ENCODE assay signal across 16 cellular contexts in genomic region chr3:146157325-146158060, GRCh38. TPM values are rescaled to one million over a fixed set of nuclear protein-coding genes. Genes with fewer than 3 reads are reported as not detected.
DNase-seq lines count a peak whose midpoint lies in the region; ATAC-seq, FAIRE-seq and TF ChIP-seq lines count a peak whose summit lies in the region.
"Had no signal": no experiment of that assay in that cellular context is flagged by ENCODE, and none has a peak within 500 bp of the region (broad histone marks: within the 10 kb centered on the region; RNA-seq: fewer than 3 reads in every experiment).

No MANE protein-coding gene starts in this region.

- H3K27ac ChIP-seq in cardiac muscle cell (peak overlapping the region; percentile 82), endothelial cell of umbilical vein (ENCODE audit: insufficient read depth, low read depth, low read length) (peak overlapping the region; percentile 90), upper lobe of right lung (peak overlapping the region; percentile 60)

- CTCF ChIA-PET in endothelial cell of umbilical vein (lab: Charles Lee), result interaction anchor here (1.0 to 8.3 kb wide), 11 partner anchors 8 to 420 kb away, joined by 3 to 115 read pairs (median 5); no protein-coding TSS in a partner anchor
- CTCF ChIA-PET in activated CD4-positive, alpha-beta T cell treated with anti-CD3 and anti-CD28 coated beads, Interleukin-2, amount 10 ng/mL, durations not matched to agents 7 days and 5 days (lab: Charles Lee), result no interaction called here
- CTCF ChIA-PET in HEK293T (lab: Yijun Ruan, JAX), result interaction anchor here (1.6 kb wide), 1 partner anchor 92 kb away, joined by 3 read pairs; no protein-coding TSS in a partner anchor

- H3K4me1 ChIP-seq in cardiac muscle cell (ENCODE audit: low read depth), result peaks cover 70% of the 10 kb centered on the region
- H3K4me1 ChIP-seq in endothelial cell of umbilical vein (ENCODE audit: control insufficient read depth, extremely low read depth, insufficient read depth, low read length), result peaks cover 41% of the 10 kb centered on the region
- H3K4me1 ChIP-seq in upper lobe of right lung, result peaks cover 27% of the 10 kb centered on the region

- no peak for ATAC-seq in left cardiac atrium
- no peak for ATAC-seq in upper lobe of right lung
- ATAC-seq: GM12878 had no signal

- H3K27me3 ChIP-seq in cardiac muscle cell (no peaks in the 10 kb centered on the region), endothelial cell of umbilical vein (ENCODE audit: control insufficient read depth in 2 of 2, insufficient read depth in 2 of 2, low read length in 2 of 2) (no peaks in the 10 kb centered on the region), upper lobe of right lung (no peaks in the 10 kb centered on the region)

- H3K4me1 Mint-ChIP-seq in nephron progenitor cell, result peaks cover 78% of the 10 kb centered on the region
- H3K4me1 Mint-ChIP-seq in activated CD4-positive, alpha-beta T cell treated with anti-CD3 and anti-CD28 coated beads, Interleukin-2, amount 10 ng/mL, durations not matched to agents 7 days and 5 days, result peaks cover 16% of the 10 kb centered on the region

- dilution Hi-C loops in endothelial cell of umbilical vein (cut with MboI; ENCODE audit: extremely low pct_ligation_motif_present, low sequenced_read_pairs), result no loop called here

- TF ChIP-seq POLR2A in endothelial cell of umbilical vein (IDR thresholded peaks at IDR 0.05; ENCODE audit: low read depth, low read length), result no peak

- POLR2A ChIA-PET in endothelial cell of umbilical vein (lab: Charles Lee) (interaction anchor here (0.7 kb wide), 1 partner anchor 20 kb away, joined by 4 read pairs; no protein-coding TSS in a partner anchor), HEK293T (lab: Yijun Ruan, JAX) (no interaction called here)
- POLR2A ChIA-PET in activated CD4-positive, alpha-beta T cell treated with anti-CD3 and anti-CD28 coated beads, Interleukin-2, amount 10 ng/mL, durations not matched to agents 7 days and 5 days (lab: Charles Lee), result no interaction called here

- H4K20me1 ChIP-seq in endothelial cell of umbilical vein (replicated peaks; ENCODE audit: control insufficient read depth, extremely low read depth, insufficient read depth, low read length), result peaks cover 2% of the 10 kb centered on the region

- intact Hi-C loops in left cardiac atrium (cut with DNase I) (no loop called here), endothelial cell of umbilical vein (cut with micrococcal nuclease) (no loop called here), upper lobe of right lung (cut with DNase I) (no loop called here)

- H3K9me1 ChIP-seq in endothelial cell of umbilical vein (replicated peaks; ENCODE audit: control insufficient read depth, extremely low read depth, insufficient read depth, low read length), result no peaks in the 10 kb centered on the region

- H3K9me3 Mint-ChIP-seq in nephron progenitor cell, result no peaks in the 10 kb centered on the region
- no peaks in the 10 kb centered on the region for H3K9me3 Mint-ChIP-seq in activated CD4-positive, alpha-beta T cell treated with anti-CD3 and anti-CD28 coated beads, Interleukin-2, amount 10 ng/mL, durations not matched to agents 7 days and 5 days
- H3K9me3 Mint-ChIP-seq: activated B cell treated with CpG ODN at 0.5 μM for 24 hours had no signal

- H3K4me3 ChIP-seq in cardiac muscle cell (peak overlapping the region; percentile 79), endothelial cell of umbilical vein (replicated peaks in 1 of 3; ENCODE audit: insufficient read depth in 1 of 3, low read depth in 1 of 3, low read length in 3 of 3) (peak overlapping the region; percentile 3 to 94 (median 80)), upper lobe of right lung (no peak overlapping the region)
- H3K4me3 ChIP-seq: GM12878 had no signal

- H3K36me3 ChIP-seq in cardiac muscle cell (peaks cover 3% of the 10 kb centered on the region), endothelial cell of umbilical vein (ENCODE audit: control insufficient read depth in 2 of 2, extremely low read depth in 1 of 2, insufficient read depth in 2 of 2, low read length in 2 of 2) (peaks cover 0 to 3% of the 10 kb centered on the region in 2 experiments), upper lobe of right lung (no peaks in the 10 kb centered on the region)

- no peak for TF ChIP-seq CTCF in cardiac muscle cell (IDR thresholded peaks at IDR 0.05; ENCODE audit: low read depth, low read length)
- no peak for TF ChIP-seq CTCF in endothelial cell of umbilical vein (IDR thresholded peaks at IDR 0.05; ENCODE audit: extremely low read depth in 1 of 2, insufficient read depth in 1 of 2, low read depth in 1 of 2, low read length in 2 of 2)
- no peak for TF ChIP-seq CTCF in nephron progenitor cell (IDR thresholded peaks at IDR 0.05)
- no peak for TF ChIP-seq CTCF in upper lobe of right lung (IDR thresholded peaks at IDR 0.05)

- H3K27me3 Mint-ChIP-seq in nephron progenitor cell (ENCODE audit: low read depth, poor library complexity), result no peaks in the 10 kb centered on the region
- peaks cover 47% of the 10 kb centered on the region for H3K27me3 Mint-ChIP-seq in activated CD4-positive, alpha-beta T cell treated with anti-CD3 and anti-CD28 coated beads, Interleukin-2, amount 10 ng/mL, durations not matched to agents 7 days and 5 days

- H2AFZ ChIP-seq in endothelial cell of umbilical vein (ENCODE audit: low read depth, low read length), result no peak overlapping the region

- H3K4me2 ChIP-seq in endothelial cell of umbilical vein (ENCODE audit: insufficient read depth, low read length), result peak overlapping the region; percentile 93

- no peak for DNase-seq in cardiac muscle cell (ENCODE audit: low read depth in 1 of 2, low spot score in 1 of 2)
- no peak for DNase-seq in left cardiac atrium
- peak; percentile 52 for DNase-seq in endothelial cell of umbilical vein (ENCODE audit: low read depth, low spot score)
- no peak for DNase-seq in nephron progenitor cell
- DNase-seq in upper lobe of right lung, result no peak
- DNase-seq in activated CD4-positive, alpha-beta T cell treated with anti-CD3 and anti-CD28 coated beads, Interleukin-2, amount 10 ng/mL, durations not matched to agents 7 days and 5 days, result no peak
- no peak for DNase-seq in HEK293T (ENCODE audit: extremely low spot score)
- DNase-seq in UCSD-AML1 (lab: John Stamatoyannopoulos, UW; ENCODE audit: unreplicated experiment), result no peak
- DNase-seq: activated B cell treated with CpG ODN at 0.5 μM for 24 hours; activated T-cell treated with anti-CD3 and anti-CD28 coated beads, Interleukin-2, amount 50 U/mL, for 48 hours; foreskin fibroblast; kidney glomerular epithelial cell; NCI-H524 treated with DMSO at 0.1 percent for 48 hours; SIG-M5 had no signal

- H3K4me3 Mint-ChIP-seq in nephron progenitor cell, result peak overlapping the region; percentile 92
- no peak overlapping the region for H3K4me3 Mint-ChIP-seq in activated CD4-positive, alpha-beta T cell treated with anti-CD3 and anti-CD28 coated beads, Interleukin-2, amount 10 ng/mL, durations not matched to agents 7 days and 5 days
- H3K4me3 Mint-ChIP-seq: activated B cell treated with CpG ODN at 0.5 μM for 24 hours had no signal

- BruUV-seq in endothelial cell of umbilical vein (replicated peaks; lab: Mats Ljungman, UMichigan), result no TSS peak

- peaks cover 13% of the 10 kb centered on the region for H3K36me3 Mint-ChIP-seq in nephron progenitor cell (ENCODE audit: low read depth)
- H3K36me3 Mint-ChIP-seq in activated CD4-positive, alpha-beta T cell treated with anti-CD3 and anti-CD28 coated beads, Interleukin-2, amount 10 ng/mL, durations not matched to agents 7 days and 5 days (ENCODE audit: low read depth), result no peaks in the 10 kb centered on the region

- peak overlapping the region; percentile 93 for H3K9ac ChIP-seq in endothelial cell of umbilical vein (replicated peaks; ENCODE audit: extremely low read depth, insufficient read depth, low read length)

- H3K27ac Mint-ChIP-seq in nephron progenitor cell, result no peak overlapping the region
- H3K27ac Mint-ChIP-seq in activated CD4-positive, alpha-beta T cell treated with anti-CD3 and anti-CD28 coated beads, Interleukin-2, amount 10 ng/mL, durations not matched to agents 7 days and 5 days, result no peak overlapping the region
- H3K27ac Mint-ChIP-seq: activated B cell treated with CpG ODN at 0.5 μM for 24 hours had no signal

- no peaks in the 10 kb centered on the region for H3K9me3 ChIP-seq in cardiac muscle cell (ENCODE audit: low read depth)
- no peaks in the 10 kb centered on the region for H3K9me3 ChIP-seq in endothelial cell of umbilical vein (replicated peaks; ENCODE audit: control insufficient read depth, insufficient read depth, low read length)
- no peaks in the 10 kb centered on the region for H3K9me3 ChIP-seq in upper lobe of right lung

- FAIRE-seq in endothelial cell of umbilical vein (lab: Jason Lieb, UNC), result no peak
- FAIRE-seq: A204.1, GM12878 had no signal

- peaks cover 98% of the 10 kb centered on the region for H3K79me2 ChIP-seq in endothelial cell of umbilical vein (ENCODE audit: control insufficient read depth, insufficient read depth, low read length)

TF ChIP-seq in endothelial cell of umbilical vein, 7 proteins besides CTCF, POLR2A, EP300 and RAD21 (continues in another document):
- TF ChIP-seq POLR2AphosphoS5 (IDR thresholded peaks at IDR 0.05; ENCODE audit: insufficient read depth, low read depth, low read length) (no peak), JUN (IDR thresholded peaks at IDR 0.05; ENCODE audit: borderline replicate concordance, insufficient read depth, insufficient read length, low read depth) (no peak), EZH2 (IDR thresholded peaks at IDR 0.05; ENCODE audit: borderline replicate concordance, low read depth, low read length, severe bottlenecking) (no peak)

TF ChIP-seq in HEK293T, 16 proteins besides CTCF, POLR2A, EP300 and RAD21 (continues in another document):
- TF ChIP-seq TARDBP (IDR thresholded peaks at IDR 0.05) (no peak), ELF4 (IDR thresholded peaks at IDR 0.05) (no peak), SUZ12 (IDR thresholded peaks at IDR 0.05) (no peak), NFRKB (IDR thresholded peaks at IDR 0.05) (no peak), ARNT (IDR thresholded peaks at IDR 0.05) (no peak), BHLHE40 (IDR thresholded peaks at IDR 0.05; ENCODE audit: borderline replicate concordance) (no peak), L3MBTL2 (conservative IDR thresholded peaks at IDR 0.05) (no peak)

RNA-seq across cellular contexts. Expression of gene PLOD2, which starts 3.5 kb away (rescaled TPM):
- 82.1 and 84.5 TPM in 2 replicates for total RNA-seq in cardiac muscle cell
- polyA plus RNA-seq in cardiac muscle cell, result 93.7 and 108 TPM in 2 replicates
- total RNA-seq in left cardiac atrium, result 10 to 100 TPM; 35.7 to 39.0 TPM
- total RNA-seq in endothelial cell of umbilical vein, result 193 and 228 TPM in 2 replicates
- polyA plus RNA-seq in endothelial cell of umbilical vein, result 22.6 and 36.1 TPM in 2 replicates
- 46.7 and 47.7 TPM in 2 replicates for polyA plus RNA-seq in endothelial cell of umbilical vein (2011; cell fraction: cytosol; rRNA removed)
- polyA plus RNA-seq in endothelial cell of umbilical vein (2011; cell fraction: nucleus; rRNA removed), result 85.2 and 127 TPM in 2 replicates
- 286 and 373 TPM in 2 replicates for polyA plus RNA-seq in endothelial cell of umbilical vein (2012)
- 64.7 and 67.6 TPM in 2 replicates for polyA minus RNA-seq in endothelial cell of umbilical vein
- polyA minus RNA-seq in endothelial cell of umbilical vein (2011; cell fraction: cytosol; rRNA and poly(A)+ RNA removed), result 5.3 TPM
- polyA minus RNA-seq in endothelial cell of umbilical vein (2011; cell fraction: nucleus; rRNA and poly(A)+ RNA removed), result 176 and 243 TPM in 2 replicates
- total RNA-seq in upper lobe of right lung, result 23.7 TPM
- total RNA-seq in activated CD4-positive, alpha-beta T cell treated with anti-CD3 and anti-CD28 coated beads, Interleukin-2, amount 10 ng/mL, durations not matched to agents 7 days and 5 days, result under 1 TPM in 1 of 2 experiments, not detected in 1; 0.10 TPM
- total RNA-seq: activated B cell treated with CpG ODN at 0.5 μM for 24 hours had no signal

Comparison
In these comparisons a context has a peak if more than half of its experiments do, and no peak if none do; other contexts are left out.
1. RNA of gene PLOD2, which starts 3.5 kb away (total RNA-seq): 193 to 228 TPM in endothelial cell of umbilical vein, 82.1 to 84.5 TPM in cardiac muscle cell, 35.7 to 39.0 TPM in left cardiac atrium and 23.7 TPM in upper lobe of right lung (single experiment); 0.10 TPM in activated CD4-positive, alpha-beta T cell treated with anti-CD3 and anti-CD28 coated beads, Interleukin-2, amount 10 ng/mL, durations not matched to agents 7 days and 5 days; every median in the first group is over 10 times any median in the second.
2. Peak in every context shown above with its lines, with median percentiles within 50 percentile points of each other: H3K27ac ChIP-seq.